8 cellular contexts compared by ENCODE assay signal in the genomic region with DNA sequence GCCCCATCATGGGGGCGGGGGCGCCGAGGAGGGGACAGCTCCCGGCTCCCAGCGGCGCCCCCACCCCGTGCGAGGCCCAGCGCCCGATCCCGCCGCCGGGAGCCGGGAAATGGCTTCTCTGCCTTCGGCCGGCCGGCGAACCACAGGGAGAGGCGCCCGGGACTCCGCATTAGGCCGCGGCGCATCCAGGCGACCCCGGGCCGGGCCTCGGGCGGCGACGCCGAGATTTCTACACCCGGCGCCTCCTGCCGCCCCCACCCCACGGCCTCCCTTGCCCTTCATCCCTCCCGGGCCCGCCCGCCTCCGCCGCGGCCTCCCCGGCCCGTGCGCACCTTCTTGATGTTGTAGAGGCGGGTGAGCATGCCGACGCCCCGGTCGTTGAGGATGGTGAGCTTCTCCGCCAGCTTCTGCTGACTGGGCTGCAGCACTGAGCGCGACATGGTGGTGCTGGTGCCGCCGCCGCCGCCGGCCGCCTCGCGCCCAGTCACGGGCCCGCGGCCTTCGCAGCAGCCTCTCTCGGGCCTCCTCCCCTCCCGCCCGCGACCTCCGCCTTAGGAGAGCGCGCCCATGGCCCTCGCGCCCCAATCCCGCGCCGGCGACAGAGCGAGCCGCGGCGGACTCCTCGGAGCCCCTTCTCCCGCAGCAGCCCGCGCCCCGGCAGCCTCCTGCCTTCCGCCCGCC. TPM values are rescaled to one million over a fixed set of nuclear protein-coding genes. Genes with fewer than 3 reads are reported as not detected.
DNase-seq lines count a peak whose midpoint lies in the region; ATAC-seq, FAIRE-seq and TF ChIP-seq lines count a peak whose summit lies in the region.

No MANE protein-coding gene starts in this region.

- H2AFZ ChIP-seq in PC-9, result peak overlapping the region; percentile 85

- BruUV-seq in PC-9 (replicated peaks; lab: Mats Ljungman, UMichigan), result no TSS peak

- H3K79me2 ChIP-seq in PC-9 (ENCODE audit: low read depth), result peaks cover 53% of the 10 kb centered on the region

- H3K4me1 ChIP-seq in A549, result peaks cover 42% of the 10 kb centered on the region
- H3K4me1 ChIP-seq in PC-9 (replicated peaks; ENCODE audit: insufficient read depth), result peaks cover 44% of the 10 kb centered on the region
- peaks cover 0 to 39% of the 10 kb centered on the region in 2 donors for H3K4me1 ChIP-seq in right atrium auricular region
- peaks cover 26% of the 10 kb centered on the region for H3K4me1 ChIP-seq in rectal smooth muscle tissue (ENCODE audit: control insufficient read depth, insufficient read depth, low read length)

- H3K9me2 ChIP-seq in PC-9 (ENCODE audit: insufficient read depth), result no peaks in the 10 kb centered on the region

- peak overlapping the region; percentile 38 for H3K9ac ChIP-seq in rectal smooth muscle tissue (ENCODE audit: low read length)

- peak overlapping the region; percentile 92 for H3K4me3 ChIP-seq in A549
- peak overlapping the region; percentile 91 for H3K4me3 ChIP-seq in PC-9
- peak overlapping the region; percentile 84 to 95 for H3K4me3 ChIP-seq in right atrium auricular region
- peak overlapping the region; percentile 67 for H3K4me3 ChIP-seq in rectal smooth muscle tissue (ENCODE audit: low read length)

- TF ChIP-seq CTCF in A549 (IDR thresholded peaks at IDR 0.05) (no peak), GM13977 (IDR thresholded peaks at IDR 0.05; ENCODE audit: extremely low read depth, insufficient read depth, missing control alignments) (no peak), PC-9 (conservative IDR thresholded peaks at IDR 0.05) (no peak), right atrium auricular region (IDR thresholded peaks at IDR 0.05) (no peak)

- peak overlapping the region; percentile 97 for H3K4me2 ChIP-seq in A549
- H3K4me2 ChIP-seq in PC-9, result peak overlapping the region; percentile 86

- H3K27me3 ChIP-seq in PC-9 (ENCODE audit: insufficient read depth, low read depth) (no peaks in the 10 kb centered on the region), right atrium auricular region (no peaks in the 10 kb centered on the region), rectal smooth muscle tissue (ENCODE audit: control insufficient read depth, insufficient read depth, low read length) (no peaks in the 10 kb centered on the region)

- peaks cover 43% of the 10 kb centered on the region for H4K20me1 ChIP-seq in PC-9 (ENCODE audit: insufficient read depth)

- in situ Hi-C loops in GM13977 (cut with MboI; ENCODE audit: low pct_unique_long_range_greater_than_20kb, low sequenced_read_pairs, unreplicated experiment), result no loop called here

- CTCF ChIA-PET in A549 (lab: Yijun Ruan, JAX) (interaction anchor here (0.7 to 1.2 kb wide), 5 partner anchors 10 to 21 kb away, joined by 3 to 5 read pairs (median 3); no protein-coding TSS in a partner anchor), PC-9 (lab: Charles Lee) (interaction anchor here (0.6 to 0.7 kb wide), 4 partner anchors 21 to 1083 kb away, joined by 3 to 9 read pairs (median 4); no protein-coding TSS in a partner anchor)

- peaks cover 16% of the 10 kb centered on the region; the same call in 1 of the 2 replicates for H3K36me3 ChIP-seq in PC-9 (ENCODE audit: low read depth)
- H3K36me3 ChIP-seq in right atrium auricular region, result no peaks in the 10 kb centered on the region
- no peaks in the 10 kb centered on the region for H3K36me3 ChIP-seq in rectal smooth muscle tissue (ENCODE audit: control insufficient read depth, insufficient read depth, low read length)

- POLR2A ChIA-PET in A549 (lab: Yijun Ruan, JAX) (no interaction called here), PC-9 (lab: Charles Lee; ENCODE audit: unreplicated experiment) (no interaction called here)

- no peak for TF ChIP-seq RAD21 in A549 (conservative IDR thresholded peaks at IDR 0.05 in 1 of 2, IDR thresholded peaks at IDR 0.05 in 1 of 2)

- H3K27ac ChIP-seq in A549 (peak overlapping the region; percentile 96 to 98), PC-9 (peak overlapping the region; percentile 87), right atrium auricular region (peak overlapping the region; percentile 99 to 100), rectal smooth muscle tissue (ENCODE audit: low read depth, low read length) (peak overlapping the region; percentile 91)

- DNase-seq in A549 (ENCODE audit: low read depth in 1 of 2, low spot score in 1 of 2), result peak in 1 of 2 experiments; percentile 45
- peak; percentile 62 for DNase-seq in GM13977 (ENCODE audit: low spot score)
- DNase-seq in PC-9, result peak; percentile 42 to 51
- DNase-seq in amygdala (lab: John Stamatoyannopoulos, UW), result peak in 41 of 56 donors; percentile 6 to 74 (median 47)
- no peak for DNase-seq in right atrium auricular region (ENCODE audit: low spot score)
- DNase-seq in midbrain (lab: John Stamatoyannopoulos, UW), result no peak

- intact Hi-C loops in PC-9 (cut with micrococcal nuclease; ENCODE audit: unreplicated experiment), result loop anchor here (1.0 kb wide), 3 partner anchors 22 to 87 kb away; partner anchors contain the start of genes DUSP19 and NUP35

- TF ChIP-seq EP300 in A549 (IDR thresholded peaks at IDR 0.05), result no peak

- H3F3A ChIP-seq in PC-9 (ENCODE audit: insufficient read depth, low read depth), result peaks cover 30% of the 10 kb centered on the region

- TF ChIP-seq POLR2A in A549 (IDR thresholded peaks at IDR 0.05; ENCODE audit: low read length), result peak; percentile 47

- ATAC-seq in A549 (peak; percentile 73 to 80), HG02852 (IDR thresholded peaks at IDR 0.05; ENCODE audit: unreplicated experiment) (peak; percentile 36)

- no CpG with 5 or more reads among the region's 89 CpGs for WGBS in A549 (ENCODE audit: missing lambda C conversion rate)

- no peak for FAIRE-seq in A549 (lab: Jason Lieb, UNC)

- H3K9me3 ChIP-seq in A549 (no peaks in the 10 kb centered on the region), PC-9 (ENCODE audit: insufficient read depth, low read depth) (no peaks in the 10 kb centered on the region), right atrium auricular region (no peaks in the 10 kb centered on the region)

TF ChIP-seq in A549, 52 proteins besides CTCF, POLR2A, EP300 and RAD21 (continues in another document):
- TF ChIP-seq ZSCAN20 (CRISPR knock-in tag; IDR thresholded peaks at IDR 0.05), result no peak
- no peak for TF ChIP-seq ATOH8 (CRISPR knock-in tag; IDR thresholded peaks at IDR 0.05; ENCODE audit: low read depth)
- TF ChIP-seq MAZ (IDR thresholded peaks at IDR 0.05; ENCODE audit: borderline replicate concordance, low read depth, low read length), result no peak
- 0 out of 2 replicates have a peak, but pooled peaks have one; percentile 42 for TF ChIP-seq MYC (IDR thresholded peaks at IDR 0.05; ENCODE audit: borderline replicate concordance, low read length)
- TF ChIP-seq NFE2L2 (conservative IDR thresholded peaks at IDR 0.05; ENCODE audit: low read length), result no peak
- 0 out of 2 replicates have a peak, but pooled peaks have one; percentile 26 for TF ChIP-seq PBX3 (IDR thresholded peaks at IDR 0.05)
- TF ChIP-seq ZC3H11A (IDR thresholded peaks at IDR 0.05), result no peak
- TF ChIP-seq BCL3 (IDR thresholded peaks at IDR 0.05), result peak; percentile 34; the same call in 1 of the 3 replicates
- TF ChIP-seq, protein P1, sequence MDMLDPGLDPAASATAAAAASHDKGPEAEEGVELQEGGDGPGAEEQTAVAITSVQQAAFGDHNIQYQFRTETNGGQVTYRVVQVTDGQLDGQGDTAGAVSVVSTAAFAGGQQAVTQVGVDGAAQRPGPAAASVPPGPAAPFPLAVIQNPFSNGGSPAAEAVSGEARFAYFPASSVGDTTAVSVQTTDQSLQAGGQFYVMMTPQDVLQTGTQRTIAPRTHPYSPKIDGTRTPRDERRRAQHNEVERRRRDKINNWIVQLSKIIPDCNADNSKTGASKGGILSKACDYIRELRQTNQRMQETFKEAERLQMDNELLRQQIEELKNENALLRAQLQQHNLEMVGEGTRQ (IDR thresholded peaks at IDR 0.05), result no peak

RNA-seq across cellular contexts. Expression of gene NCKAP1, which starts 0.5 kb away (rescaled TPM):
- polyA plus RNA-seq in A549 (2011; rRNA removed) (194 and 201 TPM in 2 replicates), A549 (2017; fragmentation: RNase III; extraction: RNeasy Plus Mini Kit Qiagen cat#74134 plus additional on column Dnase treatment) (89.4 to 106 TPM (median 98.8 TPM) in 3 replicates)
- polyA plus RNA-seq in A549 (2012; cell fraction: cytosol; rRNA removed), result 63.8 and 70.9 TPM in 2 replicates
- 26.5 and 28.7 TPM in 2 replicates for polyA plus RNA-seq in A549 (2012; cell fraction: nucleus; rRNA removed)
- polyA minus RNA-seq in A549 (2011; rRNA and poly(A)+ RNA removed), result 71.5 and 81.4 TPM in 2 replicates
- total RNA-seq in PC-9 (2021) (274 and 308 TPM in 2 replicates), right atrium auricular region (100 to 1,000 TPM; 107 to 113 TPM)

RNA-seq across cellular contexts. Expression of gene DUSP19, which starts 40.7 kb away (rescaled TPM):
- polyA plus RNA-seq in A549 (2011; rRNA removed), result 4.4 TPM in 2 replicates
- 0.73 and 0.91 TPM in 2 replicates for polyA plus RNA-seq in A549 (2012; cell fraction: cytosol; rRNA removed)
- 0.23 and 0.32 TPM in 2 replicates for polyA plus RNA-seq in A549 (2012; cell fraction: nucleus; rRNA removed)
- 1.1 to 1.5 TPM (median 1.2 TPM) in 3 replicates for polyA plus RNA-seq in A549 (2017; fragmentation: RNase III; extraction: RNeasy Plus Mini Kit Qiagen cat#74134 plus additional on column Dnase treatment)
- 2.8 and 5.5 TPM in 2 replicates for polyA minus RNA-seq in A549 (2011; rRNA and poly(A)+ RNA removed)
- 6.2 and 8.6 TPM in 2 replicates for total RNA-seq in PC-9 (2021)
- total RNA-seq in right atrium auricular region, result 10 to 100 TPM in 1 of 2 donors, 1 to 10 TPM in 1; 5.5 to 15.3 TPM

Comparison
In these comparisons a context has a peak if more than half of its experiments do, and no peak if none do; other contexts are left out.
1. DNase-seq: peak in GM13977 (single experiment), PC-9 (2 of 2) and amygdala (41 of 56); none in right atrium auricular region (single experiment) and midbrain (single experiment).
2. Peak in every context shown above with its lines, with median percentiles within 50 percentile points of each other: H3K27ac ChIP-seq and H3K4me3 ChIP-seq.